ENCODE assay signal across 25 cellular contexts in the genomic region with DNA sequence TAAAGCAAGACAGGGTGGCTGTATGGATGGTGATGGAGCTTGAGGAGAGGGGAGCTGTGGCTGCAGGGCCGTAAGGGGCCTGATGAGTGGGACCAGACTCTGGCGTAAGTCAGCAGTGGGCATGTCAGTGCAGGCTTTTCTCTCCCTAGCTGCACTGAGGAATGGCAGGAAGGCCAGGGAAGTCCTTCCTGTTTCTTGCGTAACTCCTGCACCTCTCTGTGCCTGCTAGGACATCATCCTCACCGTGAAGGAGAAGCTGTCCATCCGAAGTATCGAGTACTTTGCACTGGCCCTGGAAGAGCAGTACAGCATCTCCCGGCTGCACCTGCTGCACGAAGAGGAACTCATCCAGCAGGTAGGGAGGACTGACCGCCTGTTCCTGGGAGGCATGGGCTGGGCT. TPM values are rescaled to one million over a fixed set of nuclear protein-coding genes. Genes with fewer than 3 reads are reported as not detected.
DNase-seq lines count a peak whose midpoint lies in the region; ATAC-seq, FAIRE-seq and TF ChIP-seq lines count a peak whose summit lies in the region.
"Had no signal": no experiment of that assay in that cellular context is flagged by ENCODE, and none has a peak within 500 bp of the region (broad histone marks: within the 10 kb centered on the region; RNA-seq: fewer than 3 reads in every experiment).

No MANE protein-coding gene starts in this region.

- no peak for ATAC-seq in heart left ventricle
- ATAC-seq in esophagus mucosa: peak; percentile 60
- ATAC-seq in activated naive CD4-positive, alpha-beta T cell treated with anti-CD3 and anti-CD28 coated beads, Interleukin-2, amount 50 U/mL, for 72 hours: no peak

- TF ChIP-seq POLR2A in heart left ventricle (IDR thresholded peaks at IDR 0.05): no peak

- no peaks in the 10 kb centered on the region for H3K36me3 Mint-ChIP-seq in astrocyte (ENCODE audit: low read depth, unreplicated experiment)
- no peaks in the 10 kb centered on the region for H3K36me3 Mint-ChIP-seq in activated naive CD4-positive, alpha-beta T cell treated with anti-CD3 and anti-CD28 coated beads, Interleukin-2, amount 50 U/mL, for 72 hours
- H3K36me3 Mint-ChIP-seq: CD8-positive, alpha-beta memory T cell had no signal

- H3K4me1 Mint-ChIP-seq in astrocyte (ENCODE audit: low read depth, unreplicated experiment): peaks cover 15% of the 10 kb centered on the region
- H3K4me1 Mint-ChIP-seq: CD8-positive, alpha-beta memory T cell had no signal

- H3K79me2 ChIP-seq in astrocyte (ENCODE audit: insufficient read depth, low read length) (no peaks in the 10 kb centered on the region), osteoblast (ENCODE audit: insufficient read depth, low read length) (no peaks in the 10 kb centered on the region)

- DNase-seq in cardiac septum (ENCODE audit: low spot score) (peak; percentile 56), heart left ventricle (no peak), astrocyte (ENCODE audit: low read depth) (no peak), NCI-H526 treated with DMSO at 0.1 percent for 48 hours (lab: John Stamatoyannopoulos, UW) (no peak), osteoblast (ENCODE audit: insufficient read length, low spot score, missing footprints) (no peak)
- DNase-seq in stimulated activated CD4-positive, alpha-beta T cell treated with anti-CD3 and anti-CD28 coated beads, Interleukin-2, amount 100 ng/mL, for 24 hours: no peak
- no peak for DNase-seq in activated naive CD4-positive, alpha-beta T cell treated with anti-CD3 and anti-CD28 coated beads, Interleukin-2, amount 50 U/mL, for 72 hours (ENCODE audit: low spot score in 2 of 2)
- DNase-seq: 8988T; Calu3; CD8-positive, alpha-beta memory T cell; DMS153; GDM1; NCI-H1105; NCI-H2029 treated with DMSO at 0.1 percent for 48 hours; NCI-H345; NCI-H524 treated with DMSO at 0.1 percent for 48 hours; OCI-M1; SHP77 treated with DMSO at 0.1 percent for 48 hours; SW 1271 had no signal

- no peak overlapping the region for H3K4me3 Mint-ChIP-seq in astrocyte (ENCODE audit: unreplicated experiment)
- H3K4me3 Mint-ChIP-seq: CD8-positive, alpha-beta memory T cell had no signal

- H3K4me1 ChIP-seq in heart left ventricle (no peaks in the 10 kb centered on the region), astrocyte (ENCODE audit: insufficient read depth, low read length) (no peaks in the 10 kb centered on the region), osteoblast (ENCODE audit: insufficient read depth, low read length) (peaks cover 3% of the 10 kb centered on the region)
- H3K4me1 ChIP-seq: HAP-1 had no signal

- H2AFZ ChIP-seq in astrocyte (ENCODE audit: low read depth, low read length) (no peak overlapping the region), osteoblast (ENCODE audit: low read length) (no peak overlapping the region)

- no peak overlapping the region for H3K27ac ChIP-seq in heart left ventricle
- no peak overlapping the region for H3K27ac ChIP-seq in astrocyte (ENCODE audit: low read depth, low read length)
- no peak overlapping the region for H3K27ac ChIP-seq in osteoblast (ENCODE audit: low read depth, low read length)
- H3K27ac ChIP-seq: C4-2B, KMS-11, SK-N-MC had no signal

- H3K9ac ChIP-seq in astrocyte (ENCODE audit: low read length): no peak overlapping the region
- H3K9ac ChIP-seq: KMS-11 had no signal

- H3K36me3 ChIP-seq in heart left ventricle (no peaks in the 10 kb centered on the region), astrocyte (ENCODE audit: insufficient read depth, low read length) (no peaks in the 10 kb centered on the region), osteoblast (ENCODE audit: insufficient read depth, low read length) (no peaks in the 10 kb centered on the region)
- H3K36me3 ChIP-seq: HAP-1 had no signal

- no peak overlapping the region for H3K4me2 ChIP-seq in astrocyte (ENCODE audit: low read length)
- H3K4me2 ChIP-seq in osteoblast (ENCODE audit: insufficient read depth, low read length): no peak overlapping the region
- H3K4me2 ChIP-seq: KMS-11 had no signal

- H4K20me1 ChIP-seq in astrocyte (ENCODE audit: insufficient read depth, low read length) (no peaks in the 10 kb centered on the region), osteoblast (ENCODE audit: insufficient read depth, low read length) (no peaks in the 10 kb centered on the region)

- WGBS in heart left ventricle, 4 donors: 84 to 88% (median 86%) methylated on average over 9 of the region's 9 CpGs

- peak overlapping the region; percentile 56 for H3K27ac Mint-ChIP-seq in astrocyte (ENCODE audit: unreplicated experiment)
- no peak overlapping the region for H3K27ac Mint-ChIP-seq in activated naive CD4-positive, alpha-beta T cell treated with anti-CD3 and anti-CD28 coated beads, Interleukin-2, amount 50 U/mL, for 72 hours
- H3K27ac Mint-ChIP-seq: CD8-positive, alpha-beta memory T cell had no signal

- H3K27me3 ChIP-seq in heart left ventricle (peaks cover 0 to 10% (median 0%) of the 10 kb centered on the region in 9 donors), astrocyte (ENCODE audit: insufficient read depth, low read length) (peaks cover 36% of the 10 kb centered on the region), osteoblast (ENCODE audit: insufficient read depth, low read length) (peaks cover 43% of the 10 kb centered on the region)

- H3K4me3 ChIP-seq in heart left ventricle (no peak overlapping the region), astrocyte (ENCODE audit: insufficient read depth, low read depth, low read length) (no peak overlapping the region), osteoblast (ENCODE audit: insufficient read depth, low read length) (no peak overlapping the region)
- H3K4me3 ChIP-seq: HAP-1, SK-N-MC had no signal

- peaks cover 41% of the 10 kb centered on the region for H3K27me3 Mint-ChIP-seq in astrocyte (ENCODE audit: low read depth, unreplicated experiment)

- H3K9me3 ChIP-seq in heart left ventricle: no peaks in the 10 kb centered on the region
- no peaks in the 10 kb centered on the region for H3K9me3 ChIP-seq in astrocyte (ENCODE audit: insufficient read depth, low read depth, low read length)
- H3K9me3 ChIP-seq in osteoblast (ENCODE audit: low read depth, low read length): no peaks in the 10 kb centered on the region
- H3K9me3 ChIP-seq: HAP-1 had no signal

- FAIRE-seq in astrocyte (lab: Jason Lieb, UNC): no peak
- FAIRE-seq: GM19239 had no signal

- intact Hi-C loops in cardiac septum (cut with DNase I) (no loop called here), heart left ventricle (cut with DNase I) (no loop called here)

- H3K9me3 Mint-ChIP-seq in astrocyte (ENCODE audit: unreplicated experiment): peaks cover 6% of the 10 kb centered on the region
- no peaks in the 10 kb centered on the region for H3K9me3 Mint-ChIP-seq in activated naive CD4-positive, alpha-beta T cell treated with anti-CD3 and anti-CD28 coated beads, Interleukin-2, amount 50 U/mL, for 72 hours
- H3K9me3 Mint-ChIP-seq: CD8-positive, alpha-beta memory T cell had no signal

- no peak for TF ChIP-seq CTCF in heart left ventricle (IDR thresholded peaks at IDR 0.05)
- no peak for TF ChIP-seq CTCF in astrocyte (IDR thresholded peaks at IDR 0.05; ENCODE audit: insufficient read depth, low read depth, low read length)
- no peak for TF ChIP-seq CTCF in osteoblast (IDR thresholded peaks at IDR 0.05; ENCODE audit: extremely low read depth, low read depth, low read length)

RNA-seq across cellular contexts. Expression of gene TRMT10B, which starts 24.1 kb away (rescaled TPM):
- total RNA-seq in cardiac septum (4.5 TPM), heart left ventricle (1 to 10 TPM; 2.7 to 5.5 (median 3.5) TPM), astrocyte (4.2 and 6.2 TPM in 2 replicates), esophagus mucosa (4.5 TPM), osteoblast (2.9 and 3.3 TPM in 2 replicates)
- polyA plus RNA-seq in heart left ventricle: 1 to 10 TPM; 2.7 to 3.5 TPM
- 10 to 100 TPM in 1 of 2 donors, 1 to 10 TPM in 1; 7.8 to 14.3 TPM for total RNA-seq in activated naive CD4-positive, alpha-beta T cell treated with anti-CD3 and anti-CD28 coated beads, Interleukin-2, amount 50 U/mL, for 72 hours

RNA-seq across cellular contexts. Expression of gene EXOSC3, which starts 55.4 kb away (rescaled TPM):
- total RNA-seq in cardiac septum: 13.1 TPM
- total RNA-seq in heart left ventricle: 10 to 100 TPM in 8 of 9 donors, 1 to 10 TPM in 1; 9.6 to 18.6 (median 14.0) TPM
- polyA plus RNA-seq in heart left ventricle: 10 to 100 TPM in 1 of 2 donors, 1 to 10 TPM in 1; 10.0 to 24.0 TPM
- total RNA-seq in astrocyte: 24.6 and 30.7 TPM in 2 replicates
- total RNA-seq in esophagus mucosa: 27.3 TPM
- 100 to 1,000 TPM in 1 of 2 donors, 10 to 100 TPM in 1; 79.3 to 106 TPM for total RNA-seq in activated naive CD4-positive, alpha-beta T cell treated with anti-CD3 and anti-CD28 coated beads, Interleukin-2, amount 50 U/mL, for 72 hours
- total RNA-seq in osteoblast: 24.6 and 39.8 TPM in 2 replicates
